20 cellular contexts compared by ENCODE assay signal in the genomic region with DNA sequence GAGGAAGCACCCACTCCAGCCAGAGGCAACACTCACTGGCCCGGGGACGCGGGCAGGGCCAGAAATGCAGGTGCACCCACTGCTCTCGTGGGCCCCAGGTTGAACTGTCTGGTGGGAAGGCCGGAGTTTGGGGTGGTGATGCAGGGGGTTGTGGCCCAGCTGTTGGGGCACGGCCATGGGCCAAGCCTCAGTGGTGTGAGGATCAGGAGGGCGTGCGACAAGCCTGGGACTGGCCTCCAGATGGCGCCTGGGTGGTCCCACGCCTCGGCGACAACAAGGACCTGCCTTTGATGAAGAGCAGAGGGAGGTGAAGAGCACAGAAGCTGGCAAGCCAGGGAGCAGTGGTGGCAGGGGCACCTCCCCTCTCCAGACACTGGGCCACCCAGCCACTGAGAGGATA.
DNase-seq lines count a peak whose midpoint lies in the region; ATAC-seq and TF ChIP-seq lines count a peak whose summit lies in the region.
"Had no signal": no experiment of that assay in that cellular context is flagged by ENCODE, and none has a peak within 500 bp of the region (broad histone marks: within the 10 kb centered on the region; RNA-seq: fewer than 3 reads in every experiment).

No MANE protein-coding gene starts in this region.

- H3K23ac ChIP-seq in mesendoderm (ENCODE audit: low read length) = no peak overlapping the region

- in situ Hi-C loops in GM13977 (cut with MboI; ENCODE audit: low pct_unique_long_range_greater_than_20kb, low sequenced_read_pairs, unreplicated experiment) = no loop called here

- no peak overlapping the region for H2AK5ac ChIP-seq in mesendoderm (ENCODE audit: low read length)

- peaks cover 2% of the 10 kb centered on the region for H3K36me3 Mint-ChIP-seq in T-helper 17 cell (ENCODE audit: low read depth)

- H3K56ac ChIP-seq in mesendoderm (ENCODE audit: low read length) = no peak overlapping the region

- H3K9me3 ChIP-seq in left ventricle myocardium inferior (replicated peaks) (no peaks in the 10 kb centered on the region), aorta (ENCODE audit: control insufficient read depth, low read length) (no peaks in the 10 kb centered on the region), T-helper 17 cell (ENCODE audit: control insufficient read depth, low read length, poor library complexity, severe bottlenecking) (no peaks in the 10 kb centered on the region)
- H3K9me3 ChIP-seq: MG63 had no signal

- no peak overlapping the region for H3K9ac ChIP-seq in mesendoderm (ENCODE audit: low read length)
- H3K9ac ChIP-seq: KMS-11 had no signal

- H3K4me1 ChIP-seq in left ventricle myocardium inferior (peaks cover under 1% of the 10 kb centered on the region), mesendoderm (ENCODE audit: control insufficient read depth, low read depth, low read length) (no peaks in the 10 kb centered on the region), aorta (ENCODE audit: control insufficient read depth in 1 of 2, insufficient read depth in 2 of 2, low read length in 2 of 2) (no peaks in the 10 kb centered on the region)

- DNase-seq in cardiac septum (ENCODE audit: low spot score) (peak; percentile 70), left ventricle myocardium inferior (no peak), cerebellar cortex (ENCODE audit: low spot score) (peak; percentile 3), mesendoderm (peak; percentile 39), aorta (peak; percentile 34 to 58), T-helper 17 cell (no peak), OCI-M2 (lab: John Stamatoyannopoulos, UW; ENCODE audit: unreplicated experiment) (no peak), GM13977 (ENCODE audit: low spot score) (no peak)
- DNase-seq: C1 segment of cervical spinal cord, GDM1, GOT3, NCI-H1092, NCI-H146, NCI-H2081 treated with DMSO at 0.1 percent for 48 hours, NCI-H2227 treated with DMSO at 0.1 percent for 48 hours, NCI-H526, SIG-M5 had no signal

- intact Hi-C loops in cardiac septum (cut with DNase I) (no loop called here), left ventricle myocardium inferior (cut with micrococcal nuclease) (no loop called here), aorta (cut with DNase I) (no loop called here)

- H2BK120ac ChIP-seq in mesendoderm (ENCODE audit: low read depth, low read length) = no peak overlapping the region

- H3K27ac ChIP-seq in left ventricle myocardium inferior (replicated peaks) (no peak overlapping the region), mesendoderm (ENCODE audit: low read depth, low read length) (no peak overlapping the region), aorta (ENCODE audit: low read depth in 1 of 2, low read length in 2 of 2) (no peak overlapping the region)
- H3K27ac ChIP-seq: KMS-11 had no signal

- H3K27me3 ChIP-seq in left ventricle myocardium inferior (ENCODE audit: low read depth) (peaks cover 11% of the 10 kb centered on the region), mesendoderm (ENCODE audit: insufficient read depth, low read length, poor library complexity) (no peaks in the 10 kb centered on the region), aorta (ENCODE audit: control insufficient read depth in 1 of 2, insufficient read depth in 2 of 2, low read length in 1 of 2) (no peaks in the 10 kb centered on the region)

- H4K8ac ChIP-seq in mesendoderm (ENCODE audit: low read depth, low read length) = no peak overlapping the region

- H3K4me1 Mint-ChIP-seq in T-helper 17 cell = peaks cover 4% of the 10 kb centered on the region

- H2BK5ac ChIP-seq in mesendoderm (ENCODE audit: low read length) = no peak overlapping the region

- TF ChIP-seq CTCF in left ventricle myocardium inferior (IDR thresholded peaks at IDR 0.05; ENCODE audit: borderline replicate concordance) = no peak
- no peak for TF ChIP-seq CTCF in GM13977 (IDR thresholded peaks at IDR 0.05; ENCODE audit: extremely low read depth, insufficient read depth, missing control alignments)

- H3K18ac ChIP-seq in mesendoderm (ENCODE audit: low read length) = no peak overlapping the region

- ATAC-seq in aorta (ENCODE audit: low FRiP score) (no peak), T-helper 17 cell (no peak)
- ATAC-seq: GM12878 had no signal

- H4K5ac ChIP-seq in mesendoderm (ENCODE audit: low read length) = no peak overlapping the region

- H3K4me2 ChIP-seq in mesendoderm (ENCODE audit: low read length) = no peak overlapping the region
- H3K4me2 ChIP-seq: KMS-11 had no signal

- no peak overlapping the region for H3K4ac ChIP-seq in mesendoderm (ENCODE audit: low read depth, low read length)

- no peak overlapping the region for H2BK15ac ChIP-seq in mesendoderm (replicated peaks; ENCODE audit: low read depth)

- H3K4me3 ChIP-seq in left ventricle myocardium inferior (no peak overlapping the region), mesendoderm (ENCODE audit: low read length) (no peak overlapping the region), aorta (ENCODE audit: low read length in 2 of 2) (no peak overlapping the region)
- H3K4me3 ChIP-seq: GM12878, MG63 had no signal

- no CpG with 5 or more reads among the region's 12 CpGs for WGBS in mesendoderm (ENCODE audit: extremely low coverage, insufficient coverage, low lambda C conversion rate)
- 80 to 84% methylated on average over 12 of the region's 12 CpGs for WGBS in aorta, 2 donors

- no peak overlapping the region for H3K4me3 Mint-ChIP-seq in T-helper 17 cell

- H3K79me2 ChIP-seq in mesendoderm (ENCODE audit: control insufficient read depth, insufficient read depth, low read length) = no peaks in the 10 kb centered on the region

- H3K27ac Mint-ChIP-seq in T-helper 17 cell = no peak overlapping the region

- no peaks in the 10 kb centered on the region for H3K36me3 ChIP-seq in left ventricle myocardium inferior
- no peaks in the 10 kb centered on the region for H3K36me3 ChIP-seq in mesendoderm (ENCODE audit: control insufficient read depth, insufficient read depth, low read length)
- H3K36me3 ChIP-seq in aorta (ENCODE audit: control insufficient read depth in 1 of 2, insufficient read depth in 2 of 2, low read length in 1 of 2) = no peaks in the 10 kb centered on the region
- H3K36me3 ChIP-seq: MG63 had no signal

- H3K27me3 Mint-ChIP-seq in T-helper 17 cell = no peaks in the 10 kb centered on the region

- H3K79me1 ChIP-seq in mesendoderm (ENCODE audit: low read length) = no peaks in the 10 kb centered on the region

Comparison
In these comparisons a context has a peak if more than half of its experiments do, and no peak if none do; other contexts are left out.
1. DNase-seq: peak in cardiac septum (single experiment), cerebellar cortex (single experiment), mesendoderm (single experiment) and aorta (2 of 2); none in left ventricle myocardium inferior (single experiment), T-helper 17 cell (0 of 3), OCI-M2 (single experiment) and GM13977 (single experiment).